ENCODE assay signal across 16 cellular contexts in genomic region chr13:86572115-86572514, GRCh38.
DNase-seq lines count a peak whose midpoint lies in the region; ATAC-seq and TF ChIP-seq lines count a peak whose summit lies in the region.
"Had no signal": no experiment of that assay in that cellular context is flagged by ENCODE, and none has a peak within 500 bp of the region (broad histone marks: within the 10 kb centered on the region; RNA-seq: fewer than 3 reads in every experiment).

No MANE protein-coding gene starts in this region.

- TF ChIP-seq CTCF in A673 (conservative IDR thresholded peaks at IDR 0.05; ENCODE audit: low read depth, low read length) (no peak), RWPE2 (IDR thresholded peaks at IDR 0.05; ENCODE audit: poor library complexity, severe bottlenecking) (no peak), fibroblast of lung (conservative IDR thresholded peaks at IDR 0.05 in 1 of 2, IDR thresholded peaks at IDR 0.05 in 1 of 2; ENCODE audit: low read depth in 1 of 2, low read length in 2 of 2) (no peak), coronary artery (IDR thresholded peaks at IDR 0.05) (no peak), endothelial cell (IDR thresholded peaks at IDR 0.05; ENCODE audit: unreplicated experiment) (no peak)

- H3K27ac ChIP-seq in A673 (ENCODE audit: low read depth, low read length, poor library complexity, severe bottlenecking) = no peak overlapping the region
- H3K27ac ChIP-seq in Karpas-422 (ENCODE audit: low read length) = no peak overlapping the region
- H3K27ac ChIP-seq in RWPE2 (ENCODE audit: poor library complexity, severe bottlenecking) = peak overlapping the region; percentile 28
- no peak overlapping the region for H3K27ac ChIP-seq in fibroblast of lung (ENCODE audit: insufficient read depth, low read length)
- H3K27ac ChIP-seq in coronary artery = no peak overlapping the region
- H3K27ac ChIP-seq: colonic mucosa had no signal

- no peaks in the 10 kb centered on the region for H3K27me3 ChIP-seq in A673 (replicated peaks; ENCODE audit: insufficient read depth, low read depth, low read length, poor library complexity)
- no peaks in the 10 kb centered on the region for H3K27me3 ChIP-seq in Karpas-422 (ENCODE audit: low read length)
- no peaks in the 10 kb centered on the region for H3K27me3 ChIP-seq in RWPE2 (ENCODE audit: insufficient read depth, poor library complexity, severe bottlenecking)
- H3K27me3 ChIP-seq in fibroblast of lung (ENCODE audit: control insufficient read depth, insufficient read depth, low read length) = no peaks in the 10 kb centered on the region
- H3K27me3 ChIP-seq: colonic mucosa had no signal

- H3K4me3 ChIP-seq in A673 (ENCODE audit: low read depth, low read length, poor library complexity, severe bottlenecking) (no peak overlapping the region), Karpas-422 (ENCODE audit: low read length) (no peak overlapping the region), RWPE2 (ENCODE audit: severe bottlenecking) (no peak overlapping the region), fibroblast of lung (replicated peaks in 1 of 4; ENCODE audit: control extremely low read depth in 1 of 4, insufficient read depth in 1 of 4, low read depth in 3 of 4, low read length in 4 of 4) (no peak overlapping the region), coronary artery (no peak overlapping the region)
- H3K4me3 ChIP-seq: colonic mucosa had no signal

- H3K4me3 Mint-ChIP-seq in endothelial cell (ENCODE audit: unreplicated experiment) = no peak overlapping the region
- H3K4me3 Mint-ChIP-seq: activated CD8-positive, alpha-beta T cell treated with anti-CD3 and anti-CD28 coated beads, Interleukin-2, amount 10 ng/mL, durations not matched to agents 7 days and 5 days; activated naive CD4-positive, alpha-beta T cell treated with anti-CD3 and anti-CD28 coated beads, Interleukin-2, amount 50 U/mL, for 24 hours; natural killer cell; T-cell had no signal

- H3K79me2 ChIP-seq in Karpas-422 (ENCODE audit: low read length) (no peaks in the 10 kb centered on the region), fibroblast of lung (ENCODE audit: control insufficient read depth, insufficient read depth, low read length) (no peaks in the 10 kb centered on the region)

- ATAC-seq in RWPE2 (ENCODE audit: low read depth) (peak; percentile 83; the same call in 2 of the 3 replicates), GM21786 (IDR thresholded peaks at IDR 0.05; ENCODE audit: unreplicated experiment) (no peak)
- ATAC-seq: activated CD8-positive, alpha-beta T cell treated with anti-CD3 and anti-CD28 coated beads, Interleukin-2, amount 10 ng/mL, durations not matched to agents 7 days and 5 days; natural killer cell; T-cell had no signal

- BruUV-seq in A673 (replicated peaks; lab: Mats Ljungman, UMichigan) = no TSS peak

- H3K4me1 Mint-ChIP-seq in endothelial cell (ENCODE audit: unreplicated experiment) = peaks cover 2% of the 10 kb centered on the region
- H3K4me1 Mint-ChIP-seq: activated naive CD4-positive, alpha-beta T cell treated with anti-CD3 and anti-CD28 coated beads, Interleukin-2, amount 50 U/mL, for 24 hours; natural killer cell; T-cell had no signal

- peak overlapping the region; percentile 77 for H2AFZ ChIP-seq in Karpas-422 (ENCODE audit: low read length)
- H2AFZ ChIP-seq in fibroblast of lung (ENCODE audit: low read length) = no peak overlapping the region

- DNase-seq in A673 (ENCODE audit: low spot score) (peak; percentile 58), Karpas-422 (no peak), RWPE2 (ENCODE audit: low spot score) (no peak), fibroblast of lung (ENCODE audit: low read depth in 2 of 2) (peak; percentile 33 to 70), coronary artery (ENCODE audit: low spot score) (no peak), NCI-H1930 (lab: John Stamatoyannopoulos, UW) (no peak), endothelial cell (ENCODE audit: low spot score) (no peak)
- DNase-seq: activated CD8-positive, alpha-beta T cell treated with anti-CD3 and anti-CD28 coated beads, Interleukin-2, amount 10 ng/mL, durations not matched to agents 7 days and 5 days; colonic mucosa; DMS79; kidney glomerular epithelial cell; natural killer cell; NCI-H524; T-cell had no signal

- POLR2A ChIA-PET in A673 (lab: Charles Lee; ENCODE audit: low non-redundant PET) = no interaction called here

- CTCF ChIA-PET in A673 (lab: Charles Lee) = no interaction called here

- H3K9me3 ChIP-seq in A673 (ENCODE audit: low read depth, low read length, poor library complexity, severe bottlenecking) = no peaks in the 10 kb centered on the region
- H3K9me3 ChIP-seq in Karpas-422 (ENCODE audit: low read length) = no peaks in the 10 kb centered on the region
- no peaks in the 10 kb centered on the region for H3K9me3 ChIP-seq in RWPE2 (ENCODE audit: severe bottlenecking)
- no peaks in the 10 kb centered on the region for H3K9me3 ChIP-seq in fibroblast of lung (ENCODE audit: control insufficient read depth, insufficient read depth, low read depth, low read length)
- H3K9me3 ChIP-seq: colonic mucosa had no signal

- no peaks in the 10 kb centered on the region for H3K9me2 ChIP-seq in Karpas-422 (replicated peaks; ENCODE audit: insufficient read depth, low read length)

- H4K20me1 ChIP-seq in Karpas-422 (ENCODE audit: insufficient read depth, low read depth, low read length) (no peaks in the 10 kb centered on the region), fibroblast of lung (ENCODE audit: control insufficient read depth, extremely low read depth, insufficient read depth, low read length) (no peaks in the 10 kb centered on the region)

- no peak overlapping the region for H3K27ac Mint-ChIP-seq in endothelial cell (ENCODE audit: unreplicated experiment)
- H3K27ac Mint-ChIP-seq: activated CD8-positive, alpha-beta T cell treated with anti-CD3 and anti-CD28 coated beads, Interleukin-2, amount 10 ng/mL, durations not matched to agents 7 days and 5 days; activated naive CD4-positive, alpha-beta T cell treated with anti-CD3 and anti-CD28 coated beads, Interleukin-2, amount 50 U/mL, for 24 hours; natural killer cell; T-cell had no signal

- H3K36me3 ChIP-seq in A673 (ENCODE audit: insufficient read depth, low read length, poor library complexity, severe bottlenecking) = no peaks in the 10 kb centered on the region
- no peaks in the 10 kb centered on the region for H3K36me3 ChIP-seq in Karpas-422 (ENCODE audit: insufficient read depth, low read length)
- no peaks in the 10 kb centered on the region for H3K36me3 ChIP-seq in RWPE2 (ENCODE audit: low read depth)
- no peaks in the 10 kb centered on the region for H3K36me3 ChIP-seq in fibroblast of lung (ENCODE audit: control insufficient read depth, insufficient read depth, low read length)
- H3K36me3 ChIP-seq: colonic mucosa had no signal

- H3K9me3 Mint-ChIP-seq in endothelial cell (ENCODE audit: unreplicated experiment) = no peaks in the 10 kb centered on the region

- H3K9ac ChIP-seq in Karpas-422 (ENCODE audit: low read length) (no peak overlapping the region), fibroblast of lung (ENCODE audit: insufficient read depth, low read length) (no peak overlapping the region)

- intact Hi-C loops in A673 (cut with micrococcal nuclease; ENCODE audit: unreplicated experiment) = no loop called here

- H3K36me3 Mint-ChIP-seq in endothelial cell (ENCODE audit: low read depth, unreplicated experiment) = no peaks in the 10 kb centered on the region
- H3K36me3 Mint-ChIP-seq: activated naive CD4-positive, alpha-beta T cell treated with anti-CD3 and anti-CD28 coated beads, Interleukin-2, amount 50 U/mL, for 24 hours; natural killer cell; T-cell had no signal

- H3K4me2 ChIP-seq in Karpas-422 (ENCODE audit: low read depth, low read length, poor library complexity, severe bottlenecking) = no peak overlapping the region
- H3K4me2 ChIP-seq in fibroblast of lung (ENCODE audit: extremely low read depth, insufficient read depth, low read length) = no peak overlapping the region

- no peaks in the 10 kb centered on the region for H3K27me3 Mint-ChIP-seq in endothelial cell (ENCODE audit: unreplicated experiment)
- H3K27me3 Mint-ChIP-seq: activated naive CD4-positive, alpha-beta T cell treated with anti-CD3 and anti-CD28 coated beads, Interleukin-2, amount 50 U/mL, for 24 hours; T-cell had no signal

- H3K4me1 ChIP-seq in A673 (ENCODE audit: insufficient read depth, low read length, poor library complexity, severe bottlenecking) (no peaks in the 10 kb centered on the region), Karpas-422 (ENCODE audit: low read length) (no peaks in the 10 kb centered on the region), RWPE2 (ENCODE audit: insufficient read depth, poor library complexity, severe bottlenecking) (peaks cover 15% of the 10 kb centered on the region), fibroblast of lung (ENCODE audit: control insufficient read depth, extremely low read depth, insufficient read depth, low read length) (no peaks in the 10 kb centered on the region)
- H3K4me1 ChIP-seq: colonic mucosa had no signal

Comparison
In these comparisons a context has a peak if more than half of its experiments do, and no peak if none do; other contexts are left out.
1. DNase-seq: peak in A673 (single experiment) and fibroblast of lung (2 of 2); none in Karpas-422 (single experiment), RWPE2 (single experiment), coronary artery (single experiment), NCI-H1930 (0 of 2) and endothelial cell (single experiment).